In genomic region chr3:147298511-147298982, GRCh38 we compare ENCODE assay signal across 12 cellular contexts.
DNase-seq lines count a peak whose midpoint lies in the region; ATAC-seq, FAIRE-seq and TF ChIP-seq lines count a peak whose summit lies in the region.
"Had no signal": no experiment of that assay in that cellular context is flagged by ENCODE, and none has a peak within 500 bp of the region (broad histone marks: within the 10 kb centered on the region; RNA-seq: fewer than 3 reads in every experiment).

No MANE protein-coding gene starts in this region.

- in situ Hi-C loops in brain microvascular endothelial cell (cut with HindIII; ENCODE audit: low pct_ligation_motif_present, low sequenced_read_pairs) = no loop called here

- H3K27me3 ChIP-seq in brain microvascular endothelial cell (replicated peaks) (no peaks in the 10 kb centered on the region), left lung (no peaks in the 10 kb centered on the region)
- H3K27me3 ChIP-seq: suprapubic skin had no signal

- TF ChIP-seq CTCF in brain microvascular endothelial cell (IDR thresholded peaks at IDR 0.05; ENCODE audit: low read depth, low read length, missing control alignments) = no peak
- no peak for TF ChIP-seq CTCF in left lung (IDR thresholded peaks at IDR 0.05)

- no peak overlapping the region for H3K4me3 Mint-ChIP-seq in stimulated activated naive CD8-positive, alpha-beta T cell treated with anti-CD3 and anti-CD28 coated beads, Interleukin-15, amount 100 ng/mL, for 72 hours

- H3K27ac ChIP-seq in brain microvascular endothelial cell (peak overlapping the region; percentile 90), left lung (no peak overlapping the region)
- H3K27ac ChIP-seq: psoas muscle, suprapubic skin had no signal

- intact Hi-C loops in left lung (cut with DNase I) = no loop called here

- H3K36me3 ChIP-seq in brain microvascular endothelial cell (replicated peaks) = no peaks in the 10 kb centered on the region
- no peaks in the 10 kb centered on the region for H3K36me3 ChIP-seq in left lung
- H3K36me3 ChIP-seq: suprapubic skin had no signal

- ATAC-seq in left lung = peak; percentile 75
- ATAC-seq in stimulated activated naive CD8-positive, alpha-beta T cell treated with anti-CD3 and anti-CD28 coated beads, Interleukin-15, amount 100 ng/mL, for 72 hours = no peak

- DNase-seq in AG08396 (ENCODE audit: low spot score) = peak; percentile 66
- DNase-seq in HTR-8/SVneo (ENCODE audit: insufficient read length, low spot score) = peak; percentile 3
- peak; percentile 98 for DNase-seq in brain microvascular endothelial cell
- DNase-seq in left lung = no peak
- no peak for DNase-seq in stimulated activated CD4-positive, alpha-beta T cell treated with anti-CD3 and anti-CD28 coated beads, Interleukin-2, amount 100 ng/mL, for 24 hours
- DNase-seq in DMS 273 (lab: John Stamatoyannopoulos, UW; ENCODE audit: unreplicated experiment) = no peak
- DNase-seq in stimulated activated naive CD8-positive, alpha-beta T cell treated with anti-CD3 and anti-CD28 coated beads, Interleukin-15, amount 100 ng/mL, for 72 hours = no peak
- DNase-seq in stimulated activated CD4-positive, alpha-beta T cell treated with anti-CD3 and anti-CD28 coated beads, Interleukin-4, amount 100 ng/mL, for 4 hours = no peak
- DNase-seq: DND-41, psoas muscle had no signal

- FAIRE-seq in HTR-8/SVneo (lab: Jason Lieb, UNC) = no peak
- FAIRE-seq: frontal cortex had no signal

- no peaks in the 10 kb centered on the region for H3K4me1 Mint-ChIP-seq in stimulated activated naive CD8-positive, alpha-beta T cell treated with anti-CD3 and anti-CD28 coated beads, Interleukin-15, amount 100 ng/mL, for 72 hours

- no peaks in the 10 kb centered on the region for H3K9me3 ChIP-seq in left lung
- H3K9me3 ChIP-seq: psoas muscle, suprapubic skin had no signal

- H3K4me3 ChIP-seq in brain microvascular endothelial cell (ENCODE audit: low read depth, low read length) (no peak overlapping the region), left lung (no peak overlapping the region)
- H3K4me3 ChIP-seq: psoas muscle, suprapubic skin had no signal

- no peaks in the 10 kb centered on the region for H3K27me3 Mint-ChIP-seq in stimulated activated naive CD8-positive, alpha-beta T cell treated with anti-CD3 and anti-CD28 coated beads, Interleukin-15, amount 100 ng/mL, for 72 hours

- peaks cover 0 to 5% of the 10 kb centered on the region in 2 donors for H3K9me3 Mint-ChIP-seq in stimulated activated naive CD8-positive, alpha-beta T cell treated with anti-CD3 and anti-CD28 coated beads, Interleukin-15, amount 100 ng/mL, for 72 hours

- H3K4me1 ChIP-seq in left lung = no peaks in the 10 kb centered on the region
- H3K4me1 ChIP-seq: psoas muscle had no signal

- no peak overlapping the region for H3K27ac Mint-ChIP-seq in stimulated activated naive CD8-positive, alpha-beta T cell treated with anti-CD3 and anti-CD28 coated beads, Interleukin-15, amount 100 ng/mL, for 72 hours

Comparison
In these comparisons a context has a peak if more than half of its experiments do, and no peak if none do; other contexts are left out.
1. DNase-seq: peak in AG08396 (single experiment), HTR-8/SVneo (single experiment) and brain microvascular endothelial cell (single experiment); none in left lung (0 of 2), stimulated activated CD4-positive, alpha-beta T cell treated with anti-CD3 and anti-CD28 coated beads, Interleukin-2, amount 100 ng/mL, for 24 hours (0 of 2), DMS 273 (single experiment), stimulated activated naive CD8-positive, alpha-beta T cell treated with anti-CD3 and anti-CD28 coated beads, Interleukin-15, amount 100 ng/mL, for 72 hours (0 of 2) and stimulated activated CD4-positive, alpha-beta T cell treated with anti-CD3 and anti-CD28 coated beads, Interleukin-4, amount 100 ng/mL, for 4 hours (0 of 2).